ENCODE assay signal across 13 cellular contexts in genomic region chr6:109693128-109693527, GRCh38.
DNase-seq lines count a peak whose midpoint lies in the region; ATAC-seq lines count a peak whose summit lies in the region.
"Had no signal": no experiment of that assay in that cellular context is flagged by ENCODE, and none has a peak within 500 bp of the region (broad histone marks: within the 10 kb centered on the region; RNA-seq: fewer than 3 reads in every experiment).

No MANE protein-coding gene starts in this region.

- ATAC-seq in GM19372 (IDR thresholded peaks at IDR 0.05; ENCODE audit: low read depth, unreplicated experiment) (peak; percentile 31), HG03103 (IDR thresholded peaks at IDR 0.05; ENCODE audit: low read depth, unreplicated experiment) (peak; percentile 31)

- peak; percentile 62 for DNase-seq in CD1c-positive myeloid dendritic cell (ENCODE audit: extremely low spot score)
- peak; percentile 50 for DNase-seq in RPMI8226
- DNase-seq in caudate nucleus (lab: John Stamatoyannopoulos, UW): no peak
- no peak for DNase-seq in stimulated activated CD4-positive, alpha-beta T cell treated with anti-CD3 and anti-CD28 coated beads, Interleukin-4, amount 100 ng/mL, for 1 hour
- DNase-seq in NCI-H2081 (lab: John Stamatoyannopoulos, UW): no peak
- no peak for DNase-seq in glomerular visceral epithelial cell (ENCODE audit: extremely low spot score)
- DNase-seq: activated effector memory CD4-positive, alpha-beta T cell treated with anti-CD3 and anti-CD28 coated beads, Interleukin-2, amount 50 U/mL, for 16 hours; islet precursor cell; nephron progenitor cell; stimulated activated naive CD4-positive, alpha-beta T cell had no signal

- no peak overlapping the region for H3K27ac ChIP-seq in caudate nucleus (ENCODE audit: low read depth, low read length)
- H3K27ac ChIP-seq: RWPE1 had no signal

Comparison
In these comparisons a context has a peak if more than half of its experiments do, and no peak if none do; other contexts are left out.
1. DNase-seq: peak in CD1c-positive myeloid dendritic cell (single experiment) and RPMI8226 (single experiment); none in caudate nucleus (0 of 61), stimulated activated CD4-positive, alpha-beta T cell treated with anti-CD3 and anti-CD28 coated beads, Interleukin-4, amount 100 ng/mL, for 1 hour (single experiment), NCI-H2081 (0 of 2) and glomerular visceral epithelial cell (single experiment).